In genomic region chr3:147413712-147414325, GRCh38 we compare ENCODE assay signal across 14 cellular contexts. TPM values are rescaled to one million over a fixed set of nuclear protein-coding genes. Genes with fewer than 3 reads are reported as not detected.
DNase-seq lines count a peak whose midpoint lies in the region; ATAC-seq and TF ChIP-seq lines count a peak whose summit lies in the region.
"Had no signal": no experiment of that assay in that cellular context is flagged by ENCODE, and none has a peak within 500 bp of the region (broad histone marks: within the 10 kb centered on the region; RNA-seq: fewer than 3 reads in every experiment).

No MANE protein-coding gene starts in this region.

- H3K79me2 ChIP-seq in mammary epithelial cell (ENCODE audit: insufficient read depth, low read length) (no peaks in the 10 kb centered on the region), mesendoderm (ENCODE audit: control insufficient read depth, insufficient read depth, low read length) (no peaks in the 10 kb centered on the region)

- H3K27ac Mint-ChIP-seq in HFFc6, result no peak overlapping the region

- no peak overlapping the region for H2AK5ac ChIP-seq in mesendoderm (ENCODE audit: low read length)

- H3K4me1 ChIP-seq in mammary epithelial cell (ENCODE audit: insufficient read depth, low read length), result peaks cover 10% of the 10 kb centered on the region
- H3K4me1 ChIP-seq in mesendoderm (ENCODE audit: control insufficient read depth, low read depth, low read length), result no peaks in the 10 kb centered on the region

- H2AFZ ChIP-seq in mammary epithelial cell (ENCODE audit: low read depth, low read length), result no peak overlapping the region
- H2AFZ ChIP-seq: GM23248 had no signal

- ATAC-seq in GM18505 (IDR thresholded peaks at IDR 0.05; ENCODE audit: unreplicated experiment), result no peak
- ATAC-seq: mucosa of descending colon had no signal

- CTCF ChIA-PET in mammary epithelial cell (lab: Charles Lee; ENCODE audit: low non-redundant PET), result no interaction called here

- peak overlapping the region; percentile 86 for H3K4me3 Mint-ChIP-seq in HFFc6

- H3K56ac ChIP-seq in mesendoderm (ENCODE audit: low read length), result no peak overlapping the region

- H3K79me1 ChIP-seq in mesendoderm (ENCODE audit: low read length), result no peaks in the 10 kb centered on the region

- TF ChIP-seq CTCF in HFFc6 (IDR thresholded peaks at IDR 0.05) (no peak), mammary epithelial cell (conservative IDR thresholded peaks at IDR 0.05 in 1 of 2, IDR thresholded peaks at IDR 0.05 in 1 of 2; ENCODE audit: extremely low read depth in 1 of 2, insufficient read depth in 1 of 2, low read depth in 1 of 2, low read length in 2 of 2) (no peak), lower leg skin (IDR thresholded peaks at IDR 0.05) (no peak)

- intact Hi-C loops in mammary epithelial cell (cut with micrococcal nuclease) (no loop called here), lower leg skin (cut with DNase I; ENCODE audit: low total_unique reads) (no loop called here)

- H3K4me2 ChIP-seq in mammary epithelial cell (ENCODE audit: insufficient read depth, low read depth, low read length) (peak overlapping the region; percentile 31), mesendoderm (ENCODE audit: low read length) (peak overlapping the region; percentile 39)

- in situ Hi-C loops in mammary epithelial cell (cut with MboI; ENCODE audit: low sequenced_read_pairs in 2 of 2), result no loop called here

- no peaks in the 10 kb centered on the region for H3K36me3 ChIP-seq in mammary epithelial cell (ENCODE audit: insufficient read depth, low read length)
- no peaks in the 10 kb centered on the region for H3K36me3 ChIP-seq in mesendoderm (ENCODE audit: control insufficient read depth, insufficient read depth, low read length)

- no peak overlapping the region for H3K23ac ChIP-seq in mesendoderm (ENCODE audit: low read length)

- peaks cover 32% of the 10 kb centered on the region for H3K4me1 Mint-ChIP-seq in HFFc6 (ENCODE audit: low read depth)

- no peak overlapping the region for H2BK5ac ChIP-seq in mesendoderm (ENCODE audit: low read length)

- peaks cover 7% of the 10 kb centered on the region; the same call in 1 of the 2 replicates for H3K9me3 Mint-ChIP-seq in HFFc6

- H4K8ac ChIP-seq in mesendoderm (ENCODE audit: low read depth, low read length), result no peak overlapping the region

- H3K27me3 ChIP-seq in mammary epithelial cell (ENCODE audit: insufficient read depth, low read length) (peaks cover 79% of the 10 kb centered on the region), mesendoderm (ENCODE audit: insufficient read depth, low read length, poor library complexity) (peaks cover 60% of the 10 kb centered on the region)

- no TSS peak for BruUV-seq in mammary epithelial cell (replicated peaks; lab: Mats Ljungman, UMichigan)

- DNase-seq in AG08396 (ENCODE audit: low spot score), result peak; percentile 5
- no peak for DNase-seq in HFFc6
- no peak for DNase-seq in mammary epithelial cell
- DNase-seq in mesendoderm, result peak; percentile 63
- DNase-seq in lower leg skin (ENCODE audit: low spot score in 2 of 2), result no peak
- no peak for DNase-seq in SIG-M5 treated with dmso at 0.1 percent for 504 hours (lab: John Stamatoyannopoulos, UW; ENCODE audit: unreplicated experiment)
- DNase-seq in NCI-H1417 (lab: John Stamatoyannopoulos, UW), result no peak
- DNase-seq: GM23248; mucosa of descending colon; NCI-H2081 treated with DMSO at 0.1 percent for 48 hours; SHP77 treated with DMSO at 0.1 percent for 48 hours; stimulated activated CD4-positive, alpha-beta T cell treated with anti-CD3 and anti-CD28 coated beads, Interleukin-4, amount 100 ng/mL, for 1 hour had no signal

- no peaks in the 10 kb centered on the region for H4K20me1 ChIP-seq in mammary epithelial cell (ENCODE audit: insufficient read depth, low read length)

- H3K27ac ChIP-seq in mammary epithelial cell (ENCODE audit: insufficient read depth, low read depth, low read length) (no peak overlapping the region), mesendoderm (ENCODE audit: low read depth, low read length) (no peak overlapping the region)
- H3K27ac ChIP-seq: GM23248 had no signal

- H2BK15ac ChIP-seq in mesendoderm (replicated peaks; ENCODE audit: low read depth), result no peak overlapping the region

- WGBS in mammary epithelial cell (ENCODE audit: low coverage, missing lambda C conversion rate), result 11% methylated on average over 18 of the region's 22 CpGs
- WGBS in mesendoderm (ENCODE audit: extremely low coverage, insufficient coverage, low lambda C conversion rate), result no CpG with 5 or more reads among the region's 22 CpGs
- WGBS in lower leg skin, 2 donors, result 32 to 37% methylated on average over 22 of the region's 22 CpGs

- no peak overlapping the region for H4K5ac ChIP-seq in mesendoderm (ENCODE audit: low read length)

- H3K4me3 ChIP-seq in mammary epithelial cell (replicated peaks in 1 of 3; ENCODE audit: insufficient read depth in 1 of 3, low read depth in 2 of 3, low read length in 3 of 3) (no peak overlapping the region), mesendoderm (ENCODE audit: low read length) (no peak overlapping the region), lower leg skin (ENCODE audit: low read depth, poor library complexity, severe bottlenecking) (no peak overlapping the region)
- H3K4me3 ChIP-seq: GM23248, mucosa of descending colon had no signal

- no peak overlapping the region for H2BK120ac ChIP-seq in mesendoderm (ENCODE audit: low read depth, low read length)

- H3K27me3 Mint-ChIP-seq in HFFc6 (ENCODE audit: insufficient read depth), result peaks cover 34% of the 10 kb centered on the region

- peaks cover 7% of the 10 kb centered on the region for H3K36me3 Mint-ChIP-seq in HFFc6 (ENCODE audit: low read depth)

- H3K9me3 ChIP-seq in mammary epithelial cell (replicated peaks; ENCODE audit: insufficient read depth, low read length), result peaks cover 20% of the 10 kb centered on the region
- H3K9me3 ChIP-seq: mucosa of descending colon had no signal

- TF ChIP-seq POLR2A in lower leg skin (IDR thresholded peaks at IDR 0.05), result no peak
- no peak for TF ChIP-seq POLR2A in GM18505 (IDR thresholded peaks at IDR 0.05; ENCODE audit: borderline replicate concordance, extremely low read depth, insufficient read depth, insufficient read length)

- H3K4ac ChIP-seq in mesendoderm (ENCODE audit: low read depth, low read length), result no peak overlapping the region

- dilution Hi-C loops in mammary epithelial cell (cut with HindIII; ENCODE audit: low sequenced_read_pairs), result no loop called here

- H3K9ac ChIP-seq in mammary epithelial cell (ENCODE audit: insufficient read depth, low read length) (no peak overlapping the region), mesendoderm (ENCODE audit: low read length) (no peak overlapping the region)
- H3K9ac ChIP-seq: GM23248 had no signal

- no peak overlapping the region for H3K18ac ChIP-seq in mesendoderm (ENCODE audit: low read length)

RNA-seq across cellular contexts. Expression of gene ZIC1, which starts 4.7 kb away (rescaled TPM):
- 1 to 10 TPM in 1 of 6 experiments, under 1 TPM in 5; 0.43 to 1.0 (median 0.57) TPM for total RNA-seq in HFFc6 (2021; fragmentation: NEBNext Ultra II Directional; extraction: Animal tissue kit (Norgen Biotek cat#: 25700))
- total RNA-seq in mammary epithelial cell, result under 1 TPM in 1 of 2 donors, not detected in 1; under 0.01 TPM
- not detected for polyA plus RNA-seq in mammary epithelial cell
- polyA minus RNA-seq in mammary epithelial cell, result not detected
- 1.0 TPM for polyA plus RNA-seq in mesendoderm (2013, experiment 1 of 2)
- polyA plus RNA-seq in mesendoderm (2013, experiment 2 of 2), result 0.84 TPM
- total RNA-seq in lower leg skin, result 1 to 10 TPM in 2 of 4 donors, under 1 TPM in 2; 0.30 to 2.9 (median 1.1) TPM
- total RNA-seq: epithelial cell of proximal tubule had no signal

RNA-seq across cellular contexts. Expression of gene ZIC4, which starts 7.5 kb away (rescaled TPM):
- under 1 TPM; 0.28 to 0.58 (median 0.49) TPM for total RNA-seq in HFFc6 (2021; fragmentation: NEBNext Ultra II Directional; extraction: Animal tissue kit (Norgen Biotek cat#: 25700))
- total RNA-seq in mammary epithelial cell (under 1 TPM in 1 of 2 donors, not detected in 1; 0.17 TPM), lower leg skin (under 1 TPM in 2 of 4 donors, not detected in 2; 0.10 TPM)
- not detected for polyA plus RNA-seq in mammary epithelial cell
- polyA minus RNA-seq in mammary epithelial cell, result not detected
- 0.01 TPM for polyA plus RNA-seq in mesendoderm (2013, experiment 1 of 2)
- polyA plus RNA-seq in mesendoderm (2013, experiment 2 of 2), result 0.01 TPM
- total RNA-seq: epithelial cell of proximal tubule, mucosa of descending colon had no signal

Comparison
In these comparisons a context has a peak if more than half of its experiments do, and no peak if none do; other contexts are left out.
1. DNase-seq: peak in AG08396 (single experiment) and mesendoderm (single experiment); none in HFFc6 (single experiment), mammary epithelial cell (single experiment), lower leg skin (0 of 2), SIG-M5 treated with dmso at 0.1 percent for 504 hours (single experiment) and NCI-H1417 (0 of 3).